11 cellular contexts compared by ENCODE assay signal in genomic region chr7:4792537-4793126, GRCh38. TPM values are rescaled to one million over a fixed set of nuclear protein-coding genes. Genes with fewer than 3 reads are reported as not detected.
DNase-seq lines count a peak whose midpoint lies in the region; ATAC-seq, FAIRE-seq and TF ChIP-seq lines count a peak whose summit lies in the region.
"Had no signal": no experiment of that assay in that cellular context is flagged by ENCODE, and none has a peak within 500 bp of the region (broad histone marks: within the 10 kb centered on the region; RNA-seq: fewer than 3 reads in every experiment).

No MANE protein-coding gene starts in this region.

- H3K27me3 ChIP-seq in right atrium auricular region (no peaks in the 10 kb centered on the region), mucosa of rectum (ENCODE audit: control insufficient read depth in 2 of 2, insufficient read depth in 2 of 2, low read length in 2 of 2) (no peaks in the 10 kb centered on the region)
- no peaks in the 10 kb centered on the region for H3K27me3 ChIP-seq in effector memory CD4-positive, alpha-beta T cell (replicated peaks; ENCODE audit: control insufficient read depth, insufficient read depth, low read length, poor library complexity, severe bottlenecking)

- peak; percentile 38 for ATAC-seq in Right ventricle myocardium superior (ENCODE audit: poor library complexity)
- ATAC-seq in GM18858 (IDR thresholded peaks at IDR 0.05; ENCODE audit: unreplicated experiment): no peak
- ATAC-seq in HG03025 (IDR thresholded peaks at IDR 0.05; ENCODE audit: low FRiP score, unreplicated experiment): no peak

- H3K4me1 ChIP-seq in right atrium auricular region: peaks cover 0 to 24% of the 10 kb centered on the region in 2 donors
- H3K4me1 ChIP-seq in effector memory CD4-positive, alpha-beta T cell (ENCODE audit: control insufficient read depth, insufficient read depth, low read length, poor library complexity, severe bottlenecking): peaks cover 9% of the 10 kb centered on the region
- peaks cover 3 to 5% of the 10 kb centered on the region in 2 donors for H3K4me1 ChIP-seq in mucosa of rectum (ENCODE audit: control insufficient read depth in 2 of 2, insufficient read depth in 2 of 2, low read length in 2 of 2)

- peak overlapping the region in 1 of 2 donors; percentile 52 for H3K4me3 ChIP-seq in right atrium auricular region
- peak overlapping the region; percentile 56 for H3K4me3 ChIP-seq in effector memory CD4-positive, alpha-beta T cell (ENCODE audit: insufficient read depth, low read depth, low read length, poor library complexity, severe bottlenecking)
- H3K4me3 ChIP-seq in mucosa of rectum (ENCODE audit: low read length in 2 of 2): peak overlapping the region; percentile 52 to 56

- DNase-seq in Right ventricle myocardium superior: peak; percentile 62
- DNase-seq in right atrium auricular region (ENCODE audit: low spot score): no peak
- DNase-seq in effector memory CD4-positive, alpha-beta T cell: no peak
- DNase-seq in urothelium cell line (ENCODE audit: low spot score): no peak
- no peak for DNase-seq in EL
- DNase-seq: Caco-2, NCI-H1436 had no signal

- peaks cover 31% of the 10 kb centered on the region for H3K36me3 ChIP-seq in right atrium auricular region
- peaks cover 39% of the 10 kb centered on the region for H3K36me3 ChIP-seq in effector memory CD4-positive, alpha-beta T cell (ENCODE audit: control insufficient read depth, insufficient read depth, low read length)
- peaks cover 16 to 25% of the 10 kb centered on the region in 2 donors for H3K36me3 ChIP-seq in mucosa of rectum (ENCODE audit: control insufficient read depth in 2 of 2, insufficient read depth in 2 of 2, low read length in 2 of 2)

- no peak for TF ChIP-seq CTCF in right atrium auricular region (IDR thresholded peaks at IDR 0.05)

- intact Hi-C loops in Right ventricle myocardium superior (cut with DNase I): loop anchor here (10.0 kb wide), 1 partner anchor 92 kb away; the partner anchor contains the start of gene RADIL

- peak; percentile 82 for FAIRE-seq in urothelium cell line (lab: Jason Lieb, UNC)

- peak overlapping the region in 1 of 2 donors; percentile 46 for H3K27ac ChIP-seq in right atrium auricular region
- no peak overlapping the region for H3K27ac ChIP-seq in effector memory CD4-positive, alpha-beta T cell (ENCODE audit: insufficient read depth, low read length, poor library complexity, severe bottlenecking)
- H3K27ac ChIP-seq in mucosa of rectum (ENCODE audit: low read depth in 2 of 2, low read length in 2 of 2): peak overlapping the region in 1 of 2 donors; percentile 9
- H3K27ac ChIP-seq: VCaP had no signal

- H3K9ac ChIP-seq in mucosa of rectum (ENCODE audit: low read depth in 1 of 2, low read length in 2 of 2): no peak overlapping the region

- H3K9me3 ChIP-seq in right atrium auricular region (no peaks in the 10 kb centered on the region), mucosa of rectum (ENCODE audit: control insufficient read depth in 2 of 2, low read length in 2 of 2) (no peaks in the 10 kb centered on the region)
- H3K9me3 ChIP-seq in effector memory CD4-positive, alpha-beta T cell (ENCODE audit: control insufficient read depth, low read length): no peaks in the 10 kb centered on the region
- H3K9me3 ChIP-seq: Caco-2 had no signal

RNA-seq across cellular contexts. Expression of gene AP5Z1, which starts 17.2 kb away (rescaled TPM):
- total RNA-seq in Right ventricle myocardium superior: 12.7 TPM
- 1 to 10 TPM; 7.5 to 9.2 TPM for total RNA-seq in right atrium auricular region
